In genomic region chr6:87851674-87852260, GRCh38 we compare ENCODE assay signal across 18 cellular contexts.
"Had no signal": no experiment of that assay in that cellular context is flagged by ENCODE, and none has a peak within 500 bp of the region (broad histone marks: within the 10 kb centered on the region; RNA-seq: fewer than 3 reads in every experiment).

No MANE protein-coding gene starts in this region.

- H3K4me3 Mint-ChIP-seq: dendritic cell treated with granulocyte-macrophage colony-stimulating factor and Interleukin-4, amounts not matched to agents 40 ng/mL and 50 ng/mL, for 4 days; natural killer cell; neural crest cell; type B pancreatic cell had no signal

- H3K27me3 ChIP-seq: hepatocyte, thyroid gland had no signal

- H3K27ac ChIP-seq: foreskin keratinocyte, hepatocyte, thyroid gland had no signal

- FAIRE-seq: colon, kidney, urothelium cell line had no signal

- H3K4me1 ChIP-seq: foreskin keratinocyte had no signal

- H3K27ac Mint-ChIP-seq: dendritic cell treated with granulocyte-macrophage colony-stimulating factor and Interleukin-4, amounts not matched to agents 40 ng/mL and 50 ng/mL, for 4 days; natural killer cell; type B pancreatic cell had no signal

- DNase-seq: foreskin keratinocyte; head of caudate nucleus; kidney; left colon; left ventricle myocardium superior; mammary epithelial cell; natural killer cell; right cardiac atrium; small intestine; stimulated activated CD4-positive, alpha-beta T cell treated with anti-CD3 and anti-CD28 coated beads, Interleukin-12 subunit alpha, Interleukin-12 subunit beta, amount 100 ng/mL, for 4 hours; stimulated activated naive CD4-positive, alpha-beta T cell treated with Interleukin-2 at 50 U/mL for 16 hours; thyroid gland had no signal

- H3K9me3 Mint-ChIP-seq: dendritic cell treated with granulocyte-macrophage colony-stimulating factor and Interleukin-4, amounts not matched to agents 40 ng/mL and 50 ng/mL, for 4 days; natural killer cell; type B pancreatic cell had no signal

- H3K9me3 ChIP-seq: thyroid gland had no signal

- H3K27me3 Mint-ChIP-seq: dendritic cell treated with granulocyte-macrophage colony-stimulating factor and Interleukin-4, amounts not matched to agents 40 ng/mL and 50 ng/mL, for 4 days; type B pancreatic cell had no signal

- H3K36me3 Mint-ChIP-seq: natural killer cell, type B pancreatic cell had no signal

- H3K36me3 ChIP-seq: thyroid gland had no signal

- H3K4me1 Mint-ChIP-seq: neural crest cell had no signal

- H3K4me3 ChIP-seq: hepatocyte, thyroid gland had no signal

- ATAC-seq: foreskin keratinocyte, left colon, left ventricle myocardium superior, natural killer cell, right cardiac atrium had no signal
